16 cellular contexts compared by ENCODE assay signal in the genomic region with DNA sequence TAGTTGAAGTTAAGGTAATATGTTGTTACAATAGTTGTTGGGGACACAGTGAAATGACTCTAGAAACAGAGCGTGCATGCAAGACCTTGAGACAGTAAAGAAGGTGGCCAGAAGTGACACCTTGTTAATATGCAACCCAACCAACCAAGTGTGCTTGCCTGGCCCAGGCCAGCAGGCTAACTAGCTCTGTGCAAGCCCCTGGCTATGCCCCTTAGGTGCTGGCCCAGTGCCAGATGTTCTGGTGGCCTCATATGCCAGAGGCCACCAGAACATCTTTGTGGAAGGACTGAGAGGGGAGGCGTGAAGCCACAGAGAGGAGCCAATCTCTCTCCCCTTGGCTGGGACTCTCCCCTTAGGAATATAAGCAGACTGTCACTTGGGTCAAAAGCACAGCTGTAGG.
DNase-seq lines count a peak whose midpoint lies in the region; ATAC-seq and TF ChIP-seq lines count a peak whose summit lies in the region.
"Had no signal": no experiment of that assay in that cellular context is flagged by ENCODE, and none has a peak within 500 bp of the region (broad histone marks: within the 10 kb centered on the region; RNA-seq: fewer than 3 reads in every experiment).

No MANE protein-coding gene starts in this region.

- no peaks in the 10 kb centered on the region for H3K36me3 ChIP-seq in parathyroid adenoma (ENCODE audit: control insufficient read depth, insufficient read depth, low read length)
- H3K36me3 ChIP-seq: cardiac muscle cell, neural progenitor cell had no signal

- H3K9ac ChIP-seq in parathyroid adenoma: peak overlapping the region; percentile 14
- H3K9ac ChIP-seq: neural progenitor cell had no signal

- peak overlapping the region; percentile 52 for H3K4me2 ChIP-seq in parathyroid adenoma (ENCODE audit: low read length)
- H3K4me2 ChIP-seq: neural progenitor cell had no signal

- no peaks in the 10 kb centered on the region for H3K79me2 ChIP-seq in parathyroid adenoma

- no peaks in the 10 kb centered on the region for H3K9me3 ChIP-seq in parathyroid adenoma (ENCODE audit: control insufficient read depth, low read length)

- H2AFZ ChIP-seq in parathyroid adenoma: peak overlapping the region; percentile 2
- H2AFZ ChIP-seq: neural progenitor cell had no signal

- TF ChIP-seq CTCF in coronary artery (IDR thresholded peaks at IDR 0.05) (no peak), parathyroid adenoma (IDR thresholded peaks at IDR 0.05) (no peak)

- H3K27me3 ChIP-seq in parathyroid adenoma (ENCODE audit: control insufficient read depth, insufficient read depth, low read length): no peaks in the 10 kb centered on the region
- H3K27me3 ChIP-seq: cardiac muscle cell, neural progenitor cell had no signal

- H3K4me1 ChIP-seq in parathyroid adenoma: peaks cover 58% of the 10 kb centered on the region

- DNase-seq in DMS53 (lab: John Stamatoyannopoulos, UW): peak; percentile 36
- no peak for DNase-seq in DMS53 treated with DMSO at 0.1 percent for 48 hours (lab: John Stamatoyannopoulos, UW; ENCODE audit: unreplicated experiment)
- no peak for DNase-seq in coronary artery (ENCODE audit: low spot score)
- no peak for DNase-seq in NCI-H1092 (lab: John Stamatoyannopoulos, UW)
- no peak for DNase-seq in stimulated activated CD4-positive, alpha-beta T cell treated with anti-CD3 and anti-CD28 coated beads, Interleukin-15, amount 100 ng/mL, for 24 hours
- DNase-seq: 8988T; NCI-H187 treated with DMSO at 0.1 percent for 48 hours; stimulated activated CD4-positive, alpha-beta T cell treated with anti-CD3 and anti-CD28 coated beads, Interleukin-1b, Interleukin-23, amount 100 ng/mL, for 48 hours; stimulated activated naive CD4-positive, alpha-beta T cell treated with Interleukin-2 at 50 U/mL for 16 hours had no signal

- ATAC-seq in HG02943 (IDR thresholded peaks at IDR 0.05; ENCODE audit: low read depth, unreplicated experiment): peak; percentile 55
- ATAC-seq in GM19452 (IDR thresholded peaks at IDR 0.05; ENCODE audit: unreplicated experiment): no peak
- ATAC-seq: activated T-helper 17 cell treated with anti-CD3 and anti-CD28 coated beads, Interleukin-2, amount 50 U/mL, for 72 hours had no signal

- peak overlapping the region; percentile 30 to 74 for H3K27ac ChIP-seq in coronary artery
- H3K27ac ChIP-seq in parathyroid adenoma: peak overlapping the region; percentile 98
- H3K27ac ChIP-seq: cardiac muscle cell, neural progenitor cell, RWPE1 had no signal

- H3K4me3 ChIP-seq in coronary artery: no peak overlapping the region
- no peak overlapping the region for H3K4me3 ChIP-seq in parathyroid adenoma (ENCODE audit: low read depth, low read length)
- H3K4me3 ChIP-seq: cardiac muscle cell, neural progenitor cell had no signal
